10 cellular contexts compared by ENCODE assay signal in the genomic region with DNA sequence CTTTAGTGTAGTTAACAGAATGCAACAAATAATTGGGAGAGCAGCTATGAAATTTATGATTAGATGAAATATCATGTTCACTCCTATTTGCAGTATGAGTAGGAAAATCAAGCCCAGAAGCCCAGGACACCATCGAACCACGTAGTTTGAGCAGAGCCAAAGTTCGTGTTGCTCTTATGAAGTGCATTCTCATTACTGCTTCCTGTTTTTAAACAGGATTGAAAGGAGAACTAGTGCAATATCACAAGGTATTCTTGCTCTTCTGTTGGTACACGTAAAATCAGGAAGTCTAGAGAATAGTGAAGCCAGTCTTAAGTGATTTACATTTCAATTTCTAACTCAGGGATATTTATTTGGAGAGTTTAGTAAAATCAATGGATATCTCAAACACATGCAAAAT. TPM values are rescaled to one million over a fixed set of nuclear protein-coding genes. Genes with fewer than 3 reads are reported as not detected.
DNase-seq lines count a peak whose midpoint lies in the region; ATAC-seq and TF ChIP-seq lines count a peak whose summit lies in the region.
"Had no signal": no experiment of that assay in that cellular context is flagged by ENCODE, and none has a peak within 500 bp of the region (broad histone marks: within the 10 kb centered on the region; RNA-seq: fewer than 3 reads in every experiment).

No MANE protein-coding gene starts in this region.

- CTCF ChIA-PET in CD8-positive, alpha-beta memory T cell (lab: Charles Lee) = interaction anchor here (1.1 to 1.6 kb wide), 2 partner anchors 12 to 22 kb away, joined by 3 to 4 read pairs; no protein-coding TSS in a partner anchor

- H3K4me3 Mint-ChIP-seq in CD8-positive, alpha-beta memory T cell = peak overlapping the region in 5 of 7 donors; percentile 42 to 47 (median 45)
- peak overlapping the region; percentile 32 for H3K4me3 Mint-ChIP-seq in activated T-helper 1 cell treated with anti-CD3 and anti-CD28 coated beads, Interleukin-12 subunit alpha, Interleukin-12 subunit beta, Interleukin-2, Interleukin-4 antibody, amounts not matched to agents 30 ng/mL and 10 ng/mL and 1 ng/mL, durations not matched to agents 14 hours and 24 hours and 36 hours
- H3K4me3 Mint-ChIP-seq: nephron had no signal

- POLR2A ChIA-PET in CD8-positive, alpha-beta memory T cell (lab: Charles Lee) = no interaction called here

- peaks cover 89% of the 10 kb centered on the region for H3K4me1 ChIP-seq in CD8-positive, alpha-beta memory T cell (ENCODE audit: insufficient read depth, low read length)
- H3K4me1 ChIP-seq in tibial artery (no peaks in the 10 kb centered on the region), psoas muscle (no peaks in the 10 kb centered on the region)

- no peaks in the 10 kb centered on the region for H3K27me3 Mint-ChIP-seq in CD8-positive, alpha-beta memory T cell
- H3K27me3 Mint-ChIP-seq in activated T-helper 1 cell treated with anti-CD3 and anti-CD28 coated beads, Interleukin-12 subunit alpha, Interleukin-12 subunit beta, Interleukin-2, Interleukin-4 antibody, amounts not matched to agents 30 ng/mL and 10 ng/mL and 1 ng/mL, durations not matched to agents 14 hours and 24 hours and 36 hours (ENCODE audit: insufficient read depth) = no peaks in the 10 kb centered on the region

- DNase-seq in CD8-positive, alpha-beta memory T cell = no peak
- DNase-seq in activated T-helper 1 cell treated with anti-CD3 and anti-CD28 coated beads, Interleukin-12 subunit alpha, Interleukin-12 subunit beta, Interleukin-2, Interleukin-4 antibody, amounts not matched to agents 30 ng/mL and 10 ng/mL and 1 ng/mL, durations not matched to agents 14 hours and 24 hours and 36 hours (ENCODE audit: low spot score) = no peak
- DNase-seq in tibial artery (no peak), psoas muscle (no peak), NCI-H2227 (lab: John Stamatoyannopoulos, UW; ENCODE audit: unreplicated experiment) (no peak)
- no peak for DNase-seq in activated CD4-positive, CD25-positive, alpha-beta regulatory T cell (lab: John Stamatoyannopoulos, UW)
- DNase-seq: NCI-H1048 had no signal

- H3K9me3 ChIP-seq in CD8-positive, alpha-beta memory T cell (ENCODE audit: low read length) = no peaks in the 10 kb centered on the region
- no peaks in the 10 kb centered on the region for H3K9me3 ChIP-seq in tibial artery
- no peaks in the 10 kb centered on the region for H3K9me3 ChIP-seq in psoas muscle

- intact Hi-C loops in activated T-helper 1 cell treated with anti-CD3 and anti-CD28 coated beads, Interleukin-12 subunit alpha, Interleukin-12 subunit beta, Interleukin-2, Interleukin-4 antibody, amounts not matched to agents 30 ng/mL and 10 ng/mL and 1 ng/mL, durations not matched to agents 14 hours and 24 hours and 36 hours (cut with micrococcal nuclease) = loop anchor here (1.0 kb wide), 1 partner anchor 21 kb away; a partner anchor contains a TSS
- intact Hi-C loops in tibial artery (cut with DNase I; ENCODE audit: low total_unique reads) = no loop called here
- intact Hi-C loops in psoas muscle (cut with DNase I) = no loop called here

- H3K27me3 ChIP-seq in CD8-positive, alpha-beta memory T cell (ENCODE audit: insufficient read depth, low read length, poor library complexity, severe bottlenecking) = no peaks in the 10 kb centered on the region
- no peaks in the 10 kb centered on the region for H3K27me3 ChIP-seq in tibial artery
- no peaks in the 10 kb centered on the region for H3K27me3 ChIP-seq in psoas muscle (ENCODE audit: insufficient read depth in 3 of 3, low read length in 2 of 3)

- 65 to 78% (median 76%) methylated on average over 4 of the region's 4 CpGs for WGBS in psoas muscle, 3 donors

- H3K27ac ChIP-seq in CD8-positive, alpha-beta memory T cell (ENCODE audit: low read depth, low read length) = no peak overlapping the region
- no peak overlapping the region for H3K27ac ChIP-seq in tibial artery
- H3K27ac ChIP-seq in psoas muscle = no peak overlapping the region

- H3K36me3 Mint-ChIP-seq in CD8-positive, alpha-beta memory T cell = peaks cover 0 to 10% (median 8%) of the 10 kb centered on the region in 3 donors
- peaks cover 27% of the 10 kb centered on the region for H3K36me3 Mint-ChIP-seq in activated T-helper 1 cell treated with anti-CD3 and anti-CD28 coated beads, Interleukin-12 subunit alpha, Interleukin-12 subunit beta, Interleukin-2, Interleukin-4 antibody, amounts not matched to agents 30 ng/mL and 10 ng/mL and 1 ng/mL, durations not matched to agents 14 hours and 24 hours and 36 hours (ENCODE audit: low read depth)

- H3K4me1 Mint-ChIP-seq in CD8-positive, alpha-beta memory T cell = peaks cover 84 to 93% (median 90%) of the 10 kb centered on the region in 3 donors
- peaks cover 88% of the 10 kb centered on the region for H3K4me1 Mint-ChIP-seq in activated T-helper 1 cell treated with anti-CD3 and anti-CD28 coated beads, Interleukin-12 subunit alpha, Interleukin-12 subunit beta, Interleukin-2, Interleukin-4 antibody, amounts not matched to agents 30 ng/mL and 10 ng/mL and 1 ng/mL, durations not matched to agents 14 hours and 24 hours and 36 hours (ENCODE audit: low read depth)

- no peaks in the 10 kb centered on the region for H3K9me3 Mint-ChIP-seq in CD8-positive, alpha-beta memory T cell
- H3K9me3 Mint-ChIP-seq in activated T-helper 1 cell treated with anti-CD3 and anti-CD28 coated beads, Interleukin-12 subunit alpha, Interleukin-12 subunit beta, Interleukin-2, Interleukin-4 antibody, amounts not matched to agents 30 ng/mL and 10 ng/mL and 1 ng/mL, durations not matched to agents 14 hours and 24 hours and 36 hours = no peaks in the 10 kb centered on the region
- H3K9me3 Mint-ChIP-seq: nephron had no signal

- no peak for TF ChIP-seq CTCF in tibial artery (IDR thresholded peaks at IDR 0.05)
- TF ChIP-seq CTCF in psoas muscle (IDR thresholded peaks at IDR 0.05) = no peak

- peak overlapping the region in 7 of 8 donors; percentile 31 to 79 (median 66) for H3K27ac Mint-ChIP-seq in CD8-positive, alpha-beta memory T cell
- peak overlapping the region; percentile 80 for H3K27ac Mint-ChIP-seq in activated T-helper 1 cell treated with anti-CD3 and anti-CD28 coated beads, Interleukin-12 subunit alpha, Interleukin-12 subunit beta, Interleukin-2, Interleukin-4 antibody, amounts not matched to agents 30 ng/mL and 10 ng/mL and 1 ng/mL, durations not matched to agents 14 hours and 24 hours and 36 hours
- H3K27ac Mint-ChIP-seq: nephron had no signal

- peak; percentile 54 for ATAC-seq in GM19438 (IDR thresholded peaks at IDR 0.05; ENCODE audit: low read depth, unreplicated experiment)
- peak; percentile 43 for ATAC-seq in HG03175 (IDR thresholded peaks at IDR 0.05; ENCODE audit: unreplicated experiment)
- no peak for ATAC-seq in psoas muscle

- H3K4me3 ChIP-seq in CD8-positive, alpha-beta memory T cell (ENCODE audit: low read length) = no peak overlapping the region
- no peak overlapping the region for H3K4me3 ChIP-seq in tibial artery
- no peak overlapping the region for H3K4me3 ChIP-seq in psoas muscle

- H3K36me3 ChIP-seq in CD8-positive, alpha-beta memory T cell (ENCODE audit: insufficient read depth, low read length) = no peaks in the 10 kb centered on the region
- H3K36me3 ChIP-seq in tibial artery = no peaks in the 10 kb centered on the region
- H3K36me3 ChIP-seq in psoas muscle (ENCODE audit: insufficient read depth in 1 of 2, low read depth in 1 of 2) = no peaks in the 10 kb centered on the region

RNA-seq across cellular contexts. Expression of a gene that starts 21.1 kb away (rescaled TPM):
- total RNA-seq in CD8-positive, alpha-beta memory T cell = 10 to 100 TPM; 41.3 to 41.4 TPM
- 328 TPM for polyA plus RNA-seq in CD8-positive, alpha-beta memory T cell
- 64.3 and 65.3 TPM in 2 replicates for total RNA-seq in activated T-helper 1 cell treated with anti-CD3 and anti-CD28 coated beads, Interleukin-12 subunit alpha, Interleukin-12 subunit beta, Interleukin-2, Interleukin-4 antibody, amounts not matched to agents 30 ng/mL and 10 ng/mL and 1 ng/mL, durations not matched to agents 14 hours and 24 hours and 36 hours
- total RNA-seq in psoas muscle = 1 to 10 TPM in 3 of 4 donors, under 1 TPM in 1; 0.87 to 3.1 (median 2.3) TPM
- under 1 TPM; 0.49 to 0.95 (median 0.87) TPM for polyA plus RNA-seq in psoas muscle

Comparison
In these comparisons a context has a peak if more than half of its experiments do, and no peak if none do; other contexts are left out.
1. ATAC-seq: peak in GM19438 (single experiment) and HG03175 (single experiment); none in psoas muscle (0 of 4).
2. RNA of a gene that starts 21.1 kb away (total RNA-seq): 64.3 to 65.3 TPM in activated T-helper 1 cell treated with anti-CD3 and anti-CD28 coated beads, Interleukin-12 subunit alpha, Interleukin-12 subunit beta, Interleukin-2, Interleukin-4 antibody, amounts not matched to agents 30 ng/mL and 10 ng/mL and 1 ng/mL, durations not matched to agents 14 hours and 24 hours and 36 hours and 41.3 to 41.4 TPM in CD8-positive, alpha-beta memory T cell; 0.87 to 3.1 TPM in psoas muscle; every median in the first group is over 10 times any median in the second.